ENCODE assay signal across 1 cellular context in the genomic region with DNA sequence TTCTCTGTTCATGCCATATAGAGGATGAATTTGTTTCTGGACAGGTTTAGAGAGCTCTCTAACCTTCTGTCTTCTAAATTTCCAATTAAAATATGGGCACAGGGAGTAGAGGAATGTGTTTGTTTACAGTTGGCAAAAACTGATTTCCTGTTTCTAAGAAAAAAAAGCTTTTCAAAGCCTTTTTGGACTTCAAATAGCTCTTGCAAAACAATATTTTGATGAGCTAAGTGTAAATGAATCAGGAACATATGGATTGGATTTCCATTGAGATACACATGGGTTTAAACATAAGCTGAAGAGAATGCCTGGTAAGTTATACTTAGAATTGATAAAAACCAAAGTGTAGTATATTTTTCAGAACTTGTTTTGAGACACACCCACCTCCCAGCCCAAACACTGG.
TF ChIP-seq lines count a peak whose summit lies in the region.

No MANE protein-coding gene starts in this region.

TF ChIP-seq in HepG2, 621 proteins besides CTCF, POLR2A, EP300 and RAD21 (continued from another document):
- TF ChIP-seq MAFK (conservative IDR thresholded peaks at IDR 0.05 in 1 of 2, IDR thresholded peaks at IDR 0.05 in 1 of 2; ENCODE audit: low read length in 2 of 2) (peak; percentile 37 to 48; a peak in 2 of 4 replicates), ZNF770 (CRISPR knock-in tag; IDR thresholded peaks at IDR 0.05) (no peak), MAFF (IDR thresholded peaks at IDR 0.05; ENCODE audit: low read depth, low read length) (0 out of 2 replicates have a peak, but pooled peaks have one; percentile 18), AGO2 (optimal IDR thresholded peaks at IDR 0.05; ENCODE audit: low read depth, low read length) (no peak)
